1 cellular context compared by ENCODE assay signal in genomic region chr2:218290316-218291261, GRCh38.
A peak's percentile ranks its signal among the peaks of the same experiment; 100 is the strongest.
TF ChIP-seq lines count a peak whose summit lies in the region.

No MANE protein-coding gene starts in this region.

TF ChIP-seq in GM12878, 131 proteins besides CTCF, POLR2A, EP300 and RAD21 (continued from another document):
- TF ChIP-seq NRF1 (conservative IDR thresholded peaks at IDR 0.05; ENCODE audit: low read depth, low read length), result no peak
- no peak for TF ChIP-seq ZBTB40 (IDR thresholded peaks at IDR 0.05; ENCODE audit: borderline replicate concordance)
- TF ChIP-seq CHD1 (IDR thresholded peaks at IDR 0.05; ENCODE audit: low read depth, low read length), result no peak
- no peak; the same call in 2 of the 3 replicates for TF ChIP-seq POU2F2 (IDR thresholded peaks at IDR 0.05; ENCODE audit: borderline replicate concordance, low read depth, low read length)
- TF ChIP-seq ZZZ3 (IDR thresholded peaks at IDR 0.05; ENCODE audit: control insufficient read depth, insufficient read length, low read depth), result no peak
- peak; percentile 74; the same call in 1 of the 2 replicates for TF ChIP-seq CBFB (IDR thresholded peaks at IDR 0.05; ENCODE audit: low read depth)
- TF ChIP-seq KDM1A (IDR thresholded peaks at IDR 0.05; ENCODE audit: borderline replicate concordance), result no peak
- no peak for TF ChIP-seq ZNF217 (IDR thresholded peaks at IDR 0.05)
- TF ChIP-seq NFXL1 (IDR thresholded peaks at IDR 0.05; ENCODE audit: borderline replicate concordance), result no peak
- no peak for TF ChIP-seq SRF (IDR thresholded peaks at IDR 0.05; ENCODE audit: low read depth in 2 of 2, low read length in 2 of 2)
- TF ChIP-seq EED (IDR thresholded peaks at IDR 0.05; ENCODE audit: low read depth), result peak; percentile 65
TF ChIP-seq in GM12878: peak in this region for 31.
